In the genomic region with DNA sequence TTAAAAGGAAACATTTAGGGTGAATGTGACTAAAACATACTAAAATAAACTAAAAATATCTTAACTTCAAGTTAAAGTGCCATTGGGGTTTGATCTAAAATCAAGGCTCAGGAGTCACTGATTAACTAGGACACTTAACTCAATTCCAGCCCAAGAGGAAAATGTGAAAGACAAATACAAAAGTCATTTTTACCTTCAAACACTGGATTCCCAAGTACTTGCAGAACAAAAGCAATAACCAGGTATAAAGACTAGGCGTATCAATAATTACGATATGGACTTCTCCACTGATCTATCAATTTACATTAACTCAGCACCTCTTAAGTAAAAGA, we compare ENCODE assay signal across 14 cellular contexts. TPM values are rescaled to one million over a fixed set of nuclear protein-coding genes. Genes with fewer than 3 reads are reported as not detected.
DNase-seq lines count a peak whose midpoint lies in the region; ATAC-seq, FAIRE-seq and TF ChIP-seq lines count a peak whose summit lies in the region.
"Had no signal": no experiment of that assay in that cellular context is flagged by ENCODE, and none has a peak within 500 bp of the region (broad histone marks: within the 10 kb centered on the region; RNA-seq: fewer than 3 reads in every experiment).

No MANE protein-coding gene starts in this region.

- ATAC-seq in right lobe of liver (peak in 3 of 4 donors; percentile 59 to 72 (median 71)), upper lobe of left lung (ENCODE audit: low FRiP score in 2 of 2) (no peak), HG03196 (IDR thresholded peaks at IDR 0.05; ENCODE audit: unreplicated experiment) (no peak), GM18870 (IDR thresholded peaks at IDR 0.05; ENCODE audit: unreplicated experiment) (no peak)
- ATAC-seq: GM23338 had no signal

- H3K4me3 Mint-ChIP-seq in endodermal cell (no peak overlapping the region), Calu3 (ENCODE audit: low read depth, unreplicated experiment) (no peak overlapping the region)
- H3K4me3 Mint-ChIP-seq: CD4-positive, alpha-beta memory T cell; GM23338; H9 had no signal

- H3K4me1 ChIP-seq in endodermal cell (ENCODE audit: control insufficient read depth, insufficient read depth, low read length): no peaks in the 10 kb centered on the region
- peaks cover 0 to 4% (median 0%) of the 10 kb centered on the region in 4 donors for H3K4me1 ChIP-seq in right lobe of liver
- H3K4me1 ChIP-seq in upper lobe of left lung: peaks cover 0 to 17% (median 4%) of the 10 kb centered on the region in 4 donors

- no peak for TF ChIP-seq EP300 in upper lobe of left lung (IDR thresholded peaks at IDR 0.05)

- DNase-seq in GM12892 (ENCODE audit: insufficient read length) (no peak), endodermal cell (no peak), right lobe of liver (no peak), upper lobe of left lung (no peak), Calu3 (no peak)
- DNase-seq: 8988T, C1 segment of cervical spinal cord, DMS153, H9 had no signal

- H3K9me3 ChIP-seq in endodermal cell (ENCODE audit: control insufficient read depth, low read length) (no peaks in the 10 kb centered on the region), right lobe of liver (no peaks in the 10 kb centered on the region), upper lobe of left lung (no peaks in the 10 kb centered on the region)

- BruUV-seq in Calu3 (replicated peaks; lab: Mats Ljungman, UMichigan): no TSS peak

- TF ChIP-seq CTCF in endodermal cell (conservative IDR thresholded peaks at IDR 0.05) (no peak), right lobe of liver (IDR thresholded peaks at IDR 0.05) (no peak), upper lobe of left lung (IDR thresholded peaks at IDR 0.05) (no peak), Calu3 (IDR thresholded peaks at IDR 0.05; ENCODE audit: unreplicated experiment) (no peak)

- H3K4me1 Mint-ChIP-seq in endodermal cell: no peaks in the 10 kb centered on the region
- H3K4me1 Mint-ChIP-seq in Calu3 (ENCODE audit: low read depth, unreplicated experiment): peaks cover 20% of the 10 kb centered on the region
- H3K4me1 Mint-ChIP-seq: GM23338, H9 had no signal

- FAIRE-seq in GM12892 (lab: Jason Lieb, UNC): peak; percentile 54

- CTCF ChIA-PET in Calu3 (lab: Charles Lee): no interaction called here

- H3K4me3 ChIP-seq in endodermal cell (ENCODE audit: low read length) (no peak overlapping the region), right lobe of liver (no peak overlapping the region), upper lobe of left lung (no peak overlapping the region)
- H3K4me3 ChIP-seq: GM23338 had no signal

- intact Hi-C loops in right lobe of liver (cut with DNase I) (no loop called here), Calu3 (cut with micrococcal nuclease; ENCODE audit: unreplicated experiment) (loop anchor here (1.0 kb wide), 2 partner anchors 26 to 139 kb away; no protein-coding TSS in a partner anchor)

- H3K36me3 Mint-ChIP-seq in endodermal cell (ENCODE audit: low read depth): peaks cover 18% of the 10 kb centered on the region
- peaks cover under 1% of the 10 kb centered on the region for H3K36me3 Mint-ChIP-seq in Calu3 (ENCODE audit: insufficient read depth, unreplicated experiment)

- H3K27me3 ChIP-seq in endodermal cell (ENCODE audit: control insufficient read depth, insufficient read depth, low read length, poor library complexity, severe bottlenecking) (no peaks in the 10 kb centered on the region), right lobe of liver (no peaks in the 10 kb centered on the region), upper lobe of left lung (no peaks in the 10 kb centered on the region)

- H3K9ac ChIP-seq in endodermal cell (ENCODE audit: extremely low read depth, low read length, poor library complexity, severe bottlenecking): no peak overlapping the region

- no peak for TF ChIP-seq POLR2A in GM12892 (IDR thresholded peaks at IDR 0.05; ENCODE audit: low read depth, low read length)
- TF ChIP-seq POLR2A in right lobe of liver (IDR thresholded peaks at IDR 0.05): no peak
- no peak for TF ChIP-seq POLR2A in upper lobe of left lung (IDR thresholded peaks at IDR 0.05)

- no peaks in the 10 kb centered on the region for H3K27me3 Mint-ChIP-seq in endodermal cell (ENCODE audit: insufficient read depth)
- no peaks in the 10 kb centered on the region for H3K27me3 Mint-ChIP-seq in Calu3 (ENCODE audit: unreplicated experiment)
- H3K27me3 Mint-ChIP-seq: CD4-positive, alpha-beta memory T cell had no signal

- H3K27ac Mint-ChIP-seq in endodermal cell (peak overlapping the region; percentile 30), Calu3 (ENCODE audit: unreplicated experiment) (no peak overlapping the region)
- H3K27ac Mint-ChIP-seq: CD4-positive, alpha-beta memory T cell; GM23338; H9 had no signal

- WGBS in endodermal cell (ENCODE audit: insufficient coverage in 1 of 2, insufficient read length in 1 of 2), 2 experiments: 100% methylated on average over 2 of the region's 2 CpGs
- WGBS in right lobe of liver (ENCODE audit: insufficient coverage, low coverage, low lambda C conversion rate, missing lambda C conversion rate): 84% methylated on average over 2 of the region's 2 CpGs
- WGBS in upper lobe of left lung, 2 donors: 78 to 85% methylated on average over 2 of the region's 2 CpGs

- H3K36me3 ChIP-seq in endodermal cell (ENCODE audit: control insufficient read depth, insufficient read depth, low read length) (peaks cover 28% of the 10 kb centered on the region), right lobe of liver (peaks cover 0 to 10% (median 3%) of the 10 kb centered on the region in 4 donors), upper lobe of left lung (peaks cover 0 to 49% (median 1%) of the 10 kb centered on the region in 4 donors)

- no peaks in the 10 kb centered on the region for H3K9me3 Mint-ChIP-seq in endodermal cell
- no peaks in the 10 kb centered on the region for H3K9me3 Mint-ChIP-seq in Calu3 (ENCODE audit: low read depth, unreplicated experiment)
- H3K9me3 Mint-ChIP-seq: CD4-positive, alpha-beta memory T cell; GM23338; H9 had no signal

- H3K27ac ChIP-seq in endodermal cell (ENCODE audit: low read depth, low read length): no peak overlapping the region
- peak overlapping the region in 1 of 3 donors; percentile 32 for H3K27ac ChIP-seq in right lobe of liver
- H3K27ac ChIP-seq in upper lobe of left lung: peak overlapping the region in 3 of 4 donors; percentile 25 to 59 (median 50)

RNA-seq across cellular contexts. Expression of a gene that starts 15.6 kb away (rescaled TPM):
- 6.9 TPM for polyA plus RNA-seq in GM12892 (2012; ENCODE audit: missing spikeins)
- total RNA-seq in endodermal cell (1 to 10 TPM; 7.6 to 9.3 TPM), right lobe of liver (1 to 10 TPM; 2.5 to 4.3 (median 3.1) TPM), upper lobe of left lung (10 to 100 TPM in 1 of 6 donors, 1 to 10 TPM in 5; 2.1 to 10.9 (median 6.5) TPM), Calu3 (2022) (6.2 and 6.8 TPM in 2 replicates)
- polyA plus RNA-seq in endodermal cell (2013, experiment 1 of 2): 4.9 TPM
- polyA plus RNA-seq in endodermal cell (2013, experiment 2 of 2): 5.8 TPM

RNA-seq across cellular contexts. Expression of a gene that starts 41.0 kb away (rescaled TPM):
- polyA plus RNA-seq in GM12892 (2012; ENCODE audit: missing spikeins): not detected
- total RNA-seq in endodermal cell (under 1 TPM; 0.46 to 0.60 TPM), right lobe of liver (1 to 10 TPM in 1 of 6 experiments, under 1 TPM in 4, not detected in 1; 0.25 to 1.7 (median 0.42) TPM), upper lobe of left lung (1 to 10 TPM in 2 of 6 donors, under 1 TPM in 2, not detected in 2; 0.15 to 2.3 (median 0.81) TPM), Calu3 (2022) (0.35 TPM in 1 of 2 replicates, not detected in the other)
- 0.75 TPM for polyA plus RNA-seq in endodermal cell (2013, experiment 1 of 2)
- 0.37 TPM for polyA plus RNA-seq in endodermal cell (2013, experiment 2 of 2)
- total RNA-seq: A673; CD4-positive, alpha-beta memory T cell had no signal
- polyA plus RNA-seq: CD4-positive, alpha-beta memory T cell had no signal

Comparison
In these comparisons a context has a peak if more than half of its experiments do, and no peak if none do; other contexts are left out.
1. ATAC-seq: peak in right lobe of liver (3 of 4); none in upper lobe of left lung (0 of 2), HG03196 (single experiment) and GM18870 (single experiment).